1 cellular context compared by ENCODE assay signal in genomic region chr9:36204906-36205547, GRCh38.
TF ChIP-seq lines count a peak whose summit lies in the region.

No MANE protein-coding gene starts in this region.

TF ChIP-seq in H1, 55 proteins besides CTCF, POLR2A, EP300 and RAD21:
- TF ChIP-seq CHD7 (IDR thresholded peaks at IDR 0.05; ENCODE audit: insufficient replicate concordance, low read length) = no peak
- no peak for TF ChIP-seq BACH1 (IDR thresholded peaks at IDR 0.05; ENCODE audit: low read length)
- no peak for TF ChIP-seq ATF3 (IDR thresholded peaks at IDR 0.05; ENCODE audit: insufficient read depth, low read depth, low read length)
- TF ChIP-seq SIX5 (IDR thresholded peaks at IDR 0.05; ENCODE audit: low read depth, low read length) = no peak
- no peak for TF ChIP-seq CTBP2 (IDR thresholded peaks at IDR 0.05; ENCODE audit: borderline replicate concordance, insufficient read depth, insufficient read length, low read length)
- no peak for TF ChIP-seq HDAC6 (IDR thresholded peaks at IDR 0.05; ENCODE audit: low read depth, low read length)
TF ChIP-seq in H1: peak in this region for 0.
